Comparison of ENCODE assay signal across 9 cellular contexts in the genomic region with DNA sequence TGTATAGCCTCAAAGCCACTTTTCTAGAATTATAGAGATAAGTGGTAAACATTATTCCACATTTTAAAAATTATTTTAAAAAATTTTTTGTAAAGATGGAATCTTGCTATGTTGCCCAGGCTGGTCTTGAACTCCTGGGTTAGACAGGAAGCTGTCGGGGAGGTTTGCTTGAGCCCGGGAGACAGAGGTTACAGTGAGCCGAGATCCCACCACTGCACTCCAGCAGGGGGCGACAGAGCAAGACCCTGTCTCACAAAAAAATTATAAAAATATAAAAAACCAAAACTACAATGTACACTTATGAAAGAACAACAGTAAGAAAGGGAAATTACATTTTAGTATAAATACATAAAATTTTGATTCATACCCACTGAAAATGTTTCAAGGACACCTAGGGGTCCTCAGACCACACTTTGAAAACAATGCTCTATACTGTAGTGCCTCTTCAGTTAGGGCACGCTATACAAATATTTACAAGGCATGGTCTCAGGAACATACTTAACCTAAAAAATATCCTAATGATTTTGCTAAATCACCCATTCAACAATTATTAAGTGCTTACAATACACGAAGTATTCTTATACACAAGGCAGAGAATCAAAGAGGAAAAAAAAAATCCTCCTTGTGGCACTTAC.
A peak's percentile ranks its signal among the peaks of the same experiment; 100 is the strongest.
DNase-seq lines count a peak whose midpoint lies in the region; ATAC-seq, FAIRE-seq and TF ChIP-seq lines count a peak whose summit lies in the region.
"Had no signal": no experiment of that assay in that cellular context is flagged by ENCODE, and none has a peak within 500 bp of the region (broad histone marks: within the 10 kb centered on the region; RNA-seq: fewer than 3 reads in every experiment).

No MANE protein-coding gene starts in this region.

- no peak overlapping the region for H3K4me3 ChIP-seq in Peyer's patch

- FAIRE-seq in urothelium cell line (lab: Jason Lieb, UNC): no peak

- ATAC-seq in HG02870 (IDR thresholded peaks at IDR 0.05; ENCODE audit: unreplicated experiment) (no peak), GM18519 (IDR thresholded peaks at IDR 0.05; ENCODE audit: low FRiP score, unreplicated experiment) (no peak)

- peaks cover 13% of the 10 kb centered on the region for H3K36me3 Mint-ChIP-seq in activated T-helper 2 cell treated with anti-CD3 and anti-CD28 coated beads, Interferon-gamma antibody, Interleukin-2, Interleukin-4, amounts not matched to agents 10 μg/mL and 5 μg/mL and 100 μg/mL, durations not matched to agents 14 hours and 24 hours and 36 hours (ENCODE audit: low read depth)

- H3K4me1 Mint-ChIP-seq in activated T-helper 2 cell treated with anti-CD3 and anti-CD28 coated beads, Interferon-gamma antibody, Interleukin-2, Interleukin-4, amounts not matched to agents 10 μg/mL and 5 μg/mL and 100 μg/mL, durations not matched to agents 14 hours and 24 hours and 36 hours (ENCODE audit: low read depth): peaks cover 28% of the 10 kb centered on the region

- DNase-seq in Peyer's patch: peak; percentile 62 to 80 (median 67)
- peak; percentile 51 for DNase-seq in activated T-helper 2 cell treated with anti-CD3 and anti-CD28 coated beads, Interferon-gamma antibody, Interleukin-2, Interleukin-4, amounts not matched to agents 10 μg/mL and 5 μg/mL and 100 μg/mL, durations not matched to agents 14 hours and 24 hours and 36 hours (ENCODE audit: low spot score)
- DNase-seq in glomerular visceral epithelial cell (ENCODE audit: extremely low spot score): peak; percentile 42
- DNase-seq in stimulated activated CD4-positive, alpha-beta T cell treated with anti-CD3 and anti-CD28 coated beads, Interleukin-12 subunit alpha, Interleukin-12 subunit beta, amount 100 ng/mL, for 4 hours: peak; percentile 70
- DNase-seq in urothelium cell line (ENCODE audit: low spot score): no peak

- H3K27me3 ChIP-seq in Peyer's patch: no peaks in the 10 kb centered on the region

- H3K27ac Mint-ChIP-seq in activated T-helper 2 cell treated with anti-CD3 and anti-CD28 coated beads, Interferon-gamma antibody, Interleukin-2, Interleukin-4, amounts not matched to agents 10 μg/mL and 5 μg/mL and 100 μg/mL, durations not matched to agents 14 hours and 24 hours and 36 hours: no peak overlapping the region
- H3K27ac Mint-ChIP-seq: T-helper 1 cell treated with Interleukin-12 subunit alpha and Interleukin-12 subunit beta and Interleukin-4 antibody, amounts not matched to agents 30 μg/mL and 1 μg/mL, for 36 hours had no signal

- intact Hi-C loops in activated T-helper 2 cell treated with anti-CD3 and anti-CD28 coated beads, Interferon-gamma antibody, Interleukin-2, Interleukin-4, amounts not matched to agents 10 μg/mL and 5 μg/mL and 100 μg/mL, durations not matched to agents 14 hours and 24 hours and 36 hours (cut with micrococcal nuclease): loop anchor here (1.0 kb wide), 1 partner anchor 121 kb away; no protein-coding TSS in a partner anchor

- no peaks in the 10 kb centered on the region for H3K27me3 Mint-ChIP-seq in activated T-helper 2 cell treated with anti-CD3 and anti-CD28 coated beads, Interferon-gamma antibody, Interleukin-2, Interleukin-4, amounts not matched to agents 10 μg/mL and 5 μg/mL and 100 μg/mL, durations not matched to agents 14 hours and 24 hours and 36 hours (ENCODE audit: low read depth)

- no peak overlapping the region for H3K27ac ChIP-seq in Peyer's patch

- peaks cover 0 to 3% (median 0%) of the 10 kb centered on the region in 4 donors for H3K4me1 ChIP-seq in Peyer's patch

- no peaks in the 10 kb centered on the region for H3K9me3 ChIP-seq in Peyer's patch

- TF ChIP-seq CTCF in GM12873 (IDR thresholded peaks at IDR 0.05; ENCODE audit: insufficient read depth, low read depth, low read length, missing control alignments) (peak; percentile 69), Peyer's patch (IDR thresholded peaks at IDR 0.05) (peak; percentile 46 to 77 (median 60))

- H3K36me3 ChIP-seq in Peyer's patch: no peaks in the 10 kb centered on the region

- H3K9me3 Mint-ChIP-seq in activated T-helper 2 cell treated with anti-CD3 and anti-CD28 coated beads, Interferon-gamma antibody, Interleukin-2, Interleukin-4, amounts not matched to agents 10 μg/mL and 5 μg/mL and 100 μg/mL, durations not matched to agents 14 hours and 24 hours and 36 hours: no peaks in the 10 kb centered on the region
- H3K9me3 Mint-ChIP-seq: T-helper 1 cell treated with Interleukin-12 subunit alpha and Interleukin-12 subunit beta and Interleukin-4 antibody, amounts not matched to agents 30 μg/mL and 1 μg/mL, for 36 hours had no signal

- H3K4me3 Mint-ChIP-seq in activated T-helper 2 cell treated with anti-CD3 and anti-CD28 coated beads, Interferon-gamma antibody, Interleukin-2, Interleukin-4, amounts not matched to agents 10 μg/mL and 5 μg/mL and 100 μg/mL, durations not matched to agents 14 hours and 24 hours and 36 hours (ENCODE audit: low read depth): no peak overlapping the region
- H3K4me3 Mint-ChIP-seq: T-helper 1 cell treated with Interleukin-12 subunit alpha and Interleukin-12 subunit beta and Interleukin-4 antibody, amounts not matched to agents 30 μg/mL and 1 μg/mL, for 36 hours had no signal

- no peak for TF ChIP-seq POLR2A in Peyer's patch (IDR thresholded peaks at IDR 0.05)
